In the genomic region with DNA sequence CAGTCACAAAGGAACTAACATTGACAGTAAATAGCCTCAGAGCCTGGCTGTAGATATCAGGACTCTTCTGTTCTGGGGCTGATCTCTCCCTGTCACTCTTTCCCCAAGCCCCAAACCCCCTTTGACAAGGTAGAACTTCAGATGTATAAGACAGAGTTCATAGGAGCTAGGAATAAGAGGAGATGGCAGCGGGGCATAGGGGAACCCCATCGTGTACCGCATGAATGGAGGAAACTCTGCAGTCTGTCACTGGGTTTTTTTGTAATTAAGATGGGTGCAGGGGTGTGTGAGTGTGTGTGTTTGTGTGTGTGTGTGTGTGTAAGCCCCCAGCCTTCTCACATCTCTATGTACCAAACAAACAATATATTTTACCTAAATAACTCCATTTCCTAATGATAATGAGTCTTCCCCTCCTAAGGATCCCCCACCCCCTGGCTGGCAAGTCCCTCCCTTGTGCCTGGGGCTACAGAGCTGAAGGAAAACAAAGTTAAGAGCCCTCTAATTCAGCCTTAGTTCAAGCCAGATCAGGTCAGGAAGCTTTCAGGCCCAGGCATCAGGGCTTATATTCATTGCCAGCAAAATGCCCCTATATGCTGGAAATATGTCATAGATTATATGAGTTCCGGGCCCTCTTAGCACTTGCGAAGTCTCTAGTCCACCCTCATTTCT, we compare ENCODE assay signal across 1 cellular context.
TF ChIP-seq lines count a peak whose summit lies in the region.

No MANE protein-coding gene starts in this region.

TF ChIP-seq in H1, 55 proteins besides CTCF, POLR2A, EP300 and RAD21:
- no peak for TF ChIP-seq CEBPB (IDR thresholded peaks at IDR 0.05; ENCODE audit: low read depth, low read length)
- peak; percentile 19 for TF ChIP-seq EZH2 (IDR thresholded peaks at IDR 0.05; ENCODE audit: low read depth, low read length, severe bottlenecking)
- 0 out of 2 replicates have a peak, but pooled peaks have one; percentile 2 for TF ChIP-seq SUZ12 (IDR thresholded peaks at IDR 0.05; ENCODE audit: low read length)
- no peak for TF ChIP-seq RXRA (IDR thresholded peaks at IDR 0.05; ENCODE audit: insufficient read depth, low read depth, low read length)
- no peak for TF ChIP-seq BCL11A (IDR thresholded peaks at IDR 0.05; ENCODE audit: low read depth in 2 of 2, low read length in 2 of 2)
- TF ChIP-seq SP4 (IDR thresholded peaks at IDR 0.05; ENCODE audit: low read length) = no peak
- TF ChIP-seq CHD2 (IDR thresholded peaks at IDR 0.05; ENCODE audit: low read length) = no peak
- TF ChIP-seq RNF2 (IDR thresholded peaks at IDR 0.05; ENCODE audit: borderline replicate concordance, low read depth, low read length, missing control alignments, poor library complexity, severe bottlenecking) = peak; percentile 65
TF ChIP-seq in H1: peak in this region for 3.
